ENCODE assay signal across 13 cellular contexts in genomic region chr3:56802793-56803192, GRCh38. TPM values are rescaled to one million over a fixed set of nuclear protein-coding genes. Genes with fewer than 3 reads are reported as not detected.
DNase-seq lines count a peak whose midpoint lies in the region; ATAC-seq, FAIRE-seq and TF ChIP-seq lines count a peak whose summit lies in the region.
"Had no signal": no experiment of that assay in that cellular context is flagged by ENCODE, and none has a peak within 500 bp of the region (broad histone marks: within the 10 kb centered on the region; RNA-seq: fewer than 3 reads in every experiment).

No MANE protein-coding gene starts in this region.

- H3K79me2 ChIP-seq in SU-DHL-6 (ENCODE audit: insufficient read depth, low read length) = no peaks in the 10 kb centered on the region

- H3K36me3 ChIP-seq in CD8-positive, alpha-beta T cell (ENCODE audit: insufficient read depth, low read length) = no peaks in the 10 kb centered on the region
- no peaks in the 10 kb centered on the region for H3K36me3 ChIP-seq in SU-DHL-6 (ENCODE audit: low read length)
- H3K36me3 ChIP-seq: transverse colon had no signal

- CTCF ChIA-PET in A549 (lab: Yijun Ruan, JAX) = interaction anchor here (1.3 to 7.8 kb wide), 7 partner anchors 8 to 186 kb away, joined by 5 to 55 read pairs (median 7); no protein-coding TSS in a partner anchor
- CTCF ChIA-PET in CD8-positive, alpha-beta T cell (lab: Charles Lee) = interaction anchor here (1.5 to 12.9 kb wide), 10 partner anchors 10 to 187 kb away, joined by 3 to 222 read pairs (median 46); no protein-coding TSS in a partner anchor

- DNase-seq in A549 (ENCODE audit: low read depth in 1 of 2, low spot score in 1 of 2) = no peak
- no peak for DNase-seq in CD8-positive, alpha-beta T cell
- DNase-seq in glutamatergic neuron = no peak
- no peak for DNase-seq in SK-N-DZ (ENCODE audit: low spot score)
- DNase-seq in endothelial cell (ENCODE audit: low spot score) = no peak
- DNase-seq in GM13976 (ENCODE audit: low spot score) = no peak
- DNase-seq in AG08395 (ENCODE audit: low spot score) = no peak
- DNase-seq: activated CD4-positive, alpha-beta T cell treated with anti-CD3 and anti-CD28 coated beads for 1 hour; activated gamma-delta T cell had no signal

- no peak for FAIRE-seq in A549 (lab: Jason Lieb, UNC)
- FAIRE-seq: endometrium had no signal

- H3K9me3 Mint-ChIP-seq in CD8-positive, alpha-beta T cell = no peaks in the 10 kb centered on the region
- H3K9me3 Mint-ChIP-seq in glutamatergic neuron (ENCODE audit: unreplicated experiment) = no peaks in the 10 kb centered on the region
- no peaks in the 10 kb centered on the region for H3K9me3 Mint-ChIP-seq in endothelial cell (ENCODE audit: unreplicated experiment)

- H3K4me2 ChIP-seq in A549 = peak overlapping the region; percentile 93
- H3K4me2 ChIP-seq in SU-DHL-6 (ENCODE audit: low read depth, low read length, poor library complexity, severe bottlenecking) = peak overlapping the region; percentile 61

- H3K4me1 ChIP-seq in A549 = no peaks in the 10 kb centered on the region
- peaks cover 13% of the 10 kb centered on the region for H3K4me1 ChIP-seq in CD8-positive, alpha-beta T cell (ENCODE audit: insufficient read depth, low read length)

- H3K27me3 ChIP-seq in CD8-positive, alpha-beta T cell (ENCODE audit: insufficient read depth, low read length) = no peaks in the 10 kb centered on the region
- H3K27me3 ChIP-seq in SU-DHL-6 (ENCODE audit: low read length) = no peaks in the 10 kb centered on the region
- H3K27me3 ChIP-seq: transverse colon had no signal

- no peaks in the 10 kb centered on the region for H3K9me3 ChIP-seq in A549
- H3K9me3 ChIP-seq in CD8-positive, alpha-beta T cell (ENCODE audit: low read length) = no peaks in the 10 kb centered on the region
- no peaks in the 10 kb centered on the region for H3K9me3 ChIP-seq in SU-DHL-6 (ENCODE audit: insufficient read depth, low read length)
- H3K9me3 ChIP-seq: transverse colon had no signal

- no peak for TF ChIP-seq CTCF in A549 (IDR thresholded peaks at IDR 0.05)
- TF ChIP-seq CTCF in CD8-positive, alpha-beta T cell (IDR thresholded peaks at IDR 0.05) = no peak
- no peak for TF ChIP-seq CTCF in SU-DHL-6 (IDR thresholded peaks at IDR 0.05; ENCODE audit: insufficient read depth, low read length, poor library complexity, severe bottlenecking)
- TF ChIP-seq CTCF in glutamatergic neuron (IDR thresholded peaks at IDR 0.05; ENCODE audit: partially characterized antibody, unreplicated experiment) = no peak
- no peak for TF ChIP-seq CTCF in endothelial cell (IDR thresholded peaks at IDR 0.05; ENCODE audit: unreplicated experiment)
- TF ChIP-seq CTCF in GM13976 (IDR thresholded peaks at IDR 0.05; ENCODE audit: borderline replicate concordance, control extremely low read depth, extremely low read depth, insufficient read depth, missing control alignments) = no peak

- H3K4me3 Mint-ChIP-seq in CD8-positive, alpha-beta T cell = peak overlapping the region; percentile 95
- peak overlapping the region; percentile 66 for H3K4me3 Mint-ChIP-seq in glutamatergic neuron (ENCODE audit: unreplicated experiment)
- no peak overlapping the region for H3K4me3 Mint-ChIP-seq in endothelial cell (ENCODE audit: unreplicated experiment)

- H3K27ac ChIP-seq in A549 (no peak overlapping the region; a peak in 1 of 6 replicates), SU-DHL-6 (ENCODE audit: low read depth, low read length) (no peak overlapping the region)
- no peak overlapping the region for H3K27ac ChIP-seq in CD8-positive, alpha-beta T cell (ENCODE audit: low read depth, low read length)

- peaks cover 28% of the 10 kb centered on the region for H3K4me1 Mint-ChIP-seq in CD8-positive, alpha-beta T cell (ENCODE audit: low read depth)
- H3K4me1 Mint-ChIP-seq in glutamatergic neuron (ENCODE audit: low read depth, unreplicated experiment) (peaks cover 13% of the 10 kb centered on the region), endothelial cell (ENCODE audit: unreplicated experiment) (peaks cover 4% of the 10 kb centered on the region)

- H3K4me3 ChIP-seq in A549 (no peak overlapping the region), SU-DHL-6 (ENCODE audit: insufficient read depth, low read length, poor library complexity, severe bottlenecking) (no peak overlapping the region)
- H3K4me3 ChIP-seq in CD8-positive, alpha-beta T cell (ENCODE audit: low read depth, low read length) = peak overlapping the region; percentile 98

- TF ChIP-seq POLR2A in A549 (IDR thresholded peaks at IDR 0.05; ENCODE audit: low read length) = no peak

- H3K27me3 Mint-ChIP-seq in CD8-positive, alpha-beta T cell (ENCODE audit: low read depth) = no peaks in the 10 kb centered on the region
- H3K27me3 Mint-ChIP-seq in glutamatergic neuron (ENCODE audit: unreplicated experiment) (peaks cover 1% of the 10 kb centered on the region), endothelial cell (ENCODE audit: unreplicated experiment) (peaks cover 3% of the 10 kb centered on the region)

- no peaks in the 10 kb centered on the region for H3F3A ChIP-seq in SU-DHL-6 (ENCODE audit: insufficient read depth)

- intact Hi-C loops in CD8-positive, alpha-beta T cell (cut with DNase I, micrococcal nuclease) = loop anchor here (1.0 to 5.0 kb wide), 5 partner anchors 100 to 425 kb away; partner anchors contain the start of genes APPL1 (in 1 of the 2) and CCDC66 (in 1 of the 2)

- no peak for TF ChIP-seq EP300 in A549 (IDR thresholded peaks at IDR 0.05)

- in situ Hi-C loops in GM13976 (cut with MboI; ENCODE audit: low sequenced_read_pairs, unreplicated experiment) = no loop called here

- H3K36me3 Mint-ChIP-seq in CD8-positive, alpha-beta T cell = peaks cover 17% of the 10 kb centered on the region
- H3K36me3 Mint-ChIP-seq in glutamatergic neuron (ENCODE audit: unreplicated experiment) = no peaks in the 10 kb centered on the region
- H3K36me3 Mint-ChIP-seq in endothelial cell (ENCODE audit: low read depth, unreplicated experiment) = no peaks in the 10 kb centered on the region

- no peaks in the 10 kb centered on the region; the same call in 1 of the 2 replicates for H4K20me1 ChIP-seq in SU-DHL-6 (ENCODE audit: low read depth, low read length)

- H3K9ac ChIP-seq in SU-DHL-6 (ENCODE audit: low read length) = no peak overlapping the region
- H3K9ac ChIP-seq: parathyroid adenoma had no signal

- no peak for TF ChIP-seq RAD21 in A549 (conservative IDR thresholded peaks at IDR 0.05 in 1 of 2, IDR thresholded peaks at IDR 0.05 in 1 of 2)

- POLR2A ChIA-PET in A549 (lab: Yijun Ruan, JAX) = no interaction called here
- POLR2A ChIA-PET in CD8-positive, alpha-beta T cell (lab: Charles Lee) = no interaction called here

- no peak for ATAC-seq in A549
- ATAC-seq in CD8-positive, alpha-beta T cell = no peak

- H3K27ac Mint-ChIP-seq in CD8-positive, alpha-beta T cell = peak overlapping the region; percentile 89
- H3K27ac Mint-ChIP-seq in glutamatergic neuron (ENCODE audit: unreplicated experiment) = no peak overlapping the region
- no peak overlapping the region for H3K27ac Mint-ChIP-seq in endothelial cell (ENCODE audit: unreplicated experiment)

- H3K9me2 ChIP-seq in SU-DHL-6 (replicated peaks; ENCODE audit: insufficient read depth, low read length) = no peaks in the 10 kb centered on the region

- 86% methylated on average over 1 of the region's 1 CpG for WGBS in A549 (ENCODE audit: missing lambda C conversion rate)

- H2AFZ ChIP-seq in SU-DHL-6 (ENCODE audit: low read depth, low read length, severe bottlenecking) = no peak overlapping the region

TF ChIP-seq in A549, 52 proteins besides CTCF, POLR2A, EP300 and RAD21:
- peak; percentile 76 for TF ChIP-seq MAFK (IDR thresholded peaks at IDR 0.05; ENCODE audit: partially characterized antibody)
- no peak for TF ChIP-seq CHD2 (IDR thresholded peaks at IDR 0.05; ENCODE audit: low read length, partially characterized antibody)
TF ChIP-seq in A549: peak in this region for 1.

RNA-seq across cellular contexts. Expression of gene ARHGEF3, which starts 1.0 kb away (rescaled TPM):
- 10.6 and 12.1 TPM in 2 replicates for polyA plus RNA-seq in A549 (2011; rRNA removed)
- 3.9 and 4.0 TPM in 2 replicates for polyA plus RNA-seq in A549 (2012; cell fraction: cytosol; rRNA removed)
- polyA plus RNA-seq in A549 (2012; cell fraction: nucleus; rRNA removed) = 3.3 and 3.6 TPM in 2 replicates
- 5.8 to 7.3 TPM (median 7.3 TPM) in 3 replicates for polyA plus RNA-seq in A549 (2017; fragmentation: RNase III; extraction: RNeasy Plus Mini Kit Qiagen cat#74134 plus additional on column Dnase treatment)
- polyA minus RNA-seq in A549 (2011; rRNA and poly(A)+ RNA removed) = 9.3 and 11.6 TPM in 2 replicates
- total RNA-seq in CD8-positive, alpha-beta T cell = 10 to 100 TPM; 38.8 to 39.9 TPM
- 10.8 TPM for total RNA-seq in glutamatergic neuron (ENCODE audit: unreplicated experiment)
- 2.7 and 5.7 TPM in 2 replicates for polyA plus RNA-seq in SK-N-DZ (2014; cell fraction: cytosol; rRNA removed)
- 3.4 and 4.6 TPM in 2 replicates for polyA plus RNA-seq in SK-N-DZ (2014; cell fraction: nucleus; rRNA removed)
- total RNA-seq in endothelial cell (ENCODE audit: unreplicated experiment) = 4.0 TPM
